17 cellular contexts compared by ENCODE assay signal in genomic region chr2:105546623-105546964, GRCh38.
A peak's percentile ranks its signal among the peaks of the same experiment; 100 is the strongest.
DNase-seq lines count a peak whose midpoint lies in the region; ATAC-seq and TF ChIP-seq lines count a peak whose summit lies in the region.
"Had no signal": no experiment of that assay in that cellular context is flagged by ENCODE, and none has a peak within 500 bp of the region (broad histone marks: within the 10 kb centered on the region; RNA-seq: fewer than 3 reads in every experiment).

No MANE protein-coding gene starts in this region.

- H3K4me1 Mint-ChIP-seq in CD8-positive, alpha-beta T cell (ENCODE audit: low read depth) = peaks cover 14% of the 10 kb centered on the region

- intact Hi-C loops in CD8-positive, alpha-beta T cell (cut with DNase I, micrococcal nuclease) = loop anchor here in 1 of 2 experiments (5.0 kb wide), 1 partner anchor 996 kb away; no protein-coding TSS in a partner anchor
- intact Hi-C loops in posterior cingulate gyrus (cut with DNase I) = no loop called here

- peaks cover 3% of the 10 kb centered on the region for H3K27me3 Mint-ChIP-seq in CD8-positive, alpha-beta T cell (ENCODE audit: low read depth)

- H3K9me3 Mint-ChIP-seq in CD8-positive, alpha-beta T cell = no peaks in the 10 kb centered on the region
- H3K9me3 Mint-ChIP-seq: CD8-positive, alpha-beta memory T cell had no signal

- no peaks in the 10 kb centered on the region for H3K9me3 ChIP-seq in CD8-positive, alpha-beta T cell (ENCODE audit: low read length)
- H3K9me3 ChIP-seq: tibial artery had no signal

- no peak overlapping the region for H3K27ac ChIP-seq in CD8-positive, alpha-beta T cell (ENCODE audit: low read depth, low read length)
- H3K27ac ChIP-seq: tibial artery had no signal

- no peaks in the 10 kb centered on the region for H3K36me3 Mint-ChIP-seq in CD8-positive, alpha-beta T cell
- H3K36me3 Mint-ChIP-seq: CD8-positive, alpha-beta memory T cell had no signal

- no peak for TF ChIP-seq CTCF in CD8-positive, alpha-beta T cell (IDR thresholded peaks at IDR 0.05)

- CTCF ChIA-PET in CD8-positive, alpha-beta T cell (lab: Charles Lee) = interaction anchor here (0.6 to 1.6 kb wide), 7 partner anchors 16 to 560 kb away, joined by 3 to 12 read pairs (median 3); no protein-coding TSS in a partner anchor

- peaks cover 5% of the 10 kb centered on the region for H3K4me1 ChIP-seq in CD8-positive, alpha-beta T cell (ENCODE audit: insufficient read depth, low read length)
- H3K4me1 ChIP-seq: tibial artery had no signal

- H3K27me3 ChIP-seq in CD8-positive, alpha-beta T cell (ENCODE audit: insufficient read depth, low read length) = no peaks in the 10 kb centered on the region

- no peak overlapping the region for H3K4me3 ChIP-seq in CD8-positive, alpha-beta T cell (ENCODE audit: low read depth, low read length)
- H3K4me3 ChIP-seq: tibial artery had no signal

- ATAC-seq in CD8-positive, alpha-beta T cell = peak; percentile 77
- no peak for ATAC-seq in HG03196 (IDR thresholded peaks at IDR 0.05; ENCODE audit: unreplicated experiment)

- H3K4me3 Mint-ChIP-seq in CD8-positive, alpha-beta T cell = peak overlapping the region; percentile 47
- H3K4me3 Mint-ChIP-seq: CD8-positive, alpha-beta memory T cell had no signal

- H3K27ac Mint-ChIP-seq in CD8-positive, alpha-beta T cell = peak overlapping the region; percentile 25
- H3K27ac Mint-ChIP-seq: CD8-positive, alpha-beta memory T cell had no signal

- DNase-seq in activated CD8-positive, alpha-beta memory T cell treated with anti-CD3 and anti-CD28 coated beads for 24 hours = peak; percentile 54
- no peak for DNase-seq in activated CD8-positive, alpha-beta memory T cell treated with anti-CD3 and anti-CD28 coated beads, Interleukin-2, amount 50 U/mL, for 4 hours
- DNase-seq in CD8-positive, alpha-beta T cell = peak in 4 of 7 experiments; percentile 10 to 53 (median 24)
- peak; percentile 34 for DNase-seq in activated CD8-positive, alpha-beta memory T cell treated with anti-CD3 and anti-CD28 coated beads, Interleukin-2, amount 50 U/mL, for 48 hours
- DNase-seq in lung microvascular endothelial cell (ENCODE audit: low read depth in 2 of 2) (peak; percentile 29 to 62), SW480 (ENCODE audit: low spot score) (no peak), posterior cingulate gyrus (no peak)
- DNase-seq: activated naive CD4-positive, alpha-beta T cell; hypothalamus; kidney glomerular epithelial cell; MM.1S; NCI-H1694; NCI-H2227 treated with DMSO at 0.1 percent for 48 hours; stimulated activated CD4-positive, alpha-beta T cell treated with anti-CD3 and anti-CD28 coated beads, Interleukin-12 subunit alpha, Interleukin-12 subunit beta, amount 100 ng/mL, for 4 hours; tibial artery had no signal

- POLR2A ChIA-PET in CD8-positive, alpha-beta T cell (lab: Charles Lee) = interaction anchor here (0.7 to 1.2 kb wide), 2 partner anchors 21 to 390 kb away, joined by 3 read pairs; no protein-coding TSS in a partner anchor

- no peaks in the 10 kb centered on the region for H3K36me3 ChIP-seq in CD8-positive, alpha-beta T cell (ENCODE audit: insufficient read depth, low read length)
- H3K36me3 ChIP-seq: tibial artery had no signal

Comparison
In these comparisons a context has a peak if more than half of its experiments do, and no peak if none do; other contexts are left out.
1. DNase-seq: peak in activated CD8-positive, alpha-beta memory T cell treated with anti-CD3 and anti-CD28 coated beads for 24 hours (single experiment), CD8-positive, alpha-beta T cell (4 of 7), activated CD8-positive, alpha-beta memory T cell treated with anti-CD3 and anti-CD28 coated beads, Interleukin-2, amount 50 U/mL, for 48 hours (single experiment) and lung microvascular endothelial cell (2 of 2); none in activated CD8-positive, alpha-beta memory T cell treated with anti-CD3 and anti-CD28 coated beads, Interleukin-2, amount 50 U/mL, for 4 hours (single experiment), SW480 (single experiment) and posterior cingulate gyrus (0 of 10).